In genomic region chr13:96958286-96958891, GRCh38 we compare ENCODE assay signal across 9 cellular contexts. TPM values are rescaled to one million over a fixed set of nuclear protein-coding genes. Genes with fewer than 3 reads are reported as not detected.
DNase-seq lines count a peak whose midpoint lies in the region; ATAC-seq and TF ChIP-seq lines count a peak whose summit lies in the region.
"Had no signal": no experiment of that assay in that cellular context is flagged by ENCODE, and none has a peak within 500 bp of the region (broad histone marks: within the 10 kb centered on the region; RNA-seq: fewer than 3 reads in every experiment).

No MANE protein-coding gene starts in this region.

- BruUV-seq in Calu3 (replicated peaks; lab: Mats Ljungman, UMichigan), result no TSS peak

- H3K27me3 Mint-ChIP-seq in Calu3 (ENCODE audit: unreplicated experiment), result no peaks in the 10 kb centered on the region

- no peak overlapping the region for H3K4me3 Mint-ChIP-seq in Calu3 (ENCODE audit: low read depth, unreplicated experiment)
- H3K4me3 Mint-ChIP-seq: T-helper 1 cell treated with Interleukin-12 subunit alpha and Interleukin-12 subunit beta and Interleukin-4 antibody, amounts not matched to agents 30 μg/mL and 1 μg/mL, for 36 hours had no signal

- no peak overlapping the region for H3K27ac Mint-ChIP-seq in Calu3 (ENCODE audit: unreplicated experiment)
- H3K27ac Mint-ChIP-seq: T-helper 1 cell treated with Interleukin-12 subunit alpha and Interleukin-12 subunit beta and Interleukin-4 antibody, amounts not matched to agents 30 μg/mL and 1 μg/mL, for 36 hours had no signal

- no peaks in the 10 kb centered on the region for H3K36me3 Mint-ChIP-seq in Calu3 (ENCODE audit: insufficient read depth, unreplicated experiment)

- ATAC-seq in HG02852 (IDR thresholded peaks at IDR 0.05; ENCODE audit: unreplicated experiment), result peak; percentile 66

- intact Hi-C loops in Calu3 (cut with micrococcal nuclease; ENCODE audit: unreplicated experiment), result loop anchor here (2.0 to 5.0 kb wide), 2 partner anchors 131 to 938 kb away; no protein-coding TSS in a partner anchor

- no peaks in the 10 kb centered on the region for H3K9me3 Mint-ChIP-seq in Calu3 (ENCODE audit: low read depth, unreplicated experiment)
- H3K9me3 Mint-ChIP-seq: T-helper 1 cell treated with Interleukin-12 subunit alpha and Interleukin-12 subunit beta and Interleukin-4 antibody, amounts not matched to agents 30 μg/mL and 1 μg/mL, for 36 hours had no signal

- CTCF ChIA-PET in Calu3 (lab: Charles Lee), result no interaction called here

- peak; percentile 61 for DNase-seq in ELR (ENCODE audit: low read depth)
- DNase-seq in NCI-H69 (lab: John Stamatoyannopoulos, UW), result peak; percentile 64
- DNase-seq in cerebellum (ENCODE audit: low spot score), result peak; percentile 1
- peak; percentile 39 for DNase-seq in middle frontal gyrus (ENCODE audit: extremely low spot score, low spot score)
- DNase-seq in Calu3, result no peak
- DNase-seq in activated gamma-delta T cell (lab: John Stamatoyannopoulos, UW), result no peak
- DNase-seq in UCSD-AML1 (lab: John Stamatoyannopoulos, UW; ENCODE audit: unreplicated experiment), result no peak

- no peaks in the 10 kb centered on the region for H3K4me1 Mint-ChIP-seq in Calu3 (ENCODE audit: low read depth, unreplicated experiment)

- TF ChIP-seq CTCF in Calu3 (IDR thresholded peaks at IDR 0.05; ENCODE audit: unreplicated experiment), result no peak

RNA-seq across cellular contexts. Expression of gene OXGR1, which starts 35.9 kb away (rescaled TPM):
- total RNA-seq in cerebellum (1.00 TPM), Calu3 (2022) (0.40 TPM in 1 of 2 replicates, not detected in the other)

Comparison
In these comparisons a context has a peak if more than half of its experiments do, and no peak if none do; other contexts are left out.
1. DNase-seq: peak in ELR (single experiment), NCI-H69 (single experiment), cerebellum (single experiment) and middle frontal gyrus (single experiment); none in Calu3 (single experiment), activated gamma-delta T cell (single experiment) and UCSD-AML1 (single experiment).